ENCODE assay signal across 7 cellular contexts in the genomic region with DNA sequence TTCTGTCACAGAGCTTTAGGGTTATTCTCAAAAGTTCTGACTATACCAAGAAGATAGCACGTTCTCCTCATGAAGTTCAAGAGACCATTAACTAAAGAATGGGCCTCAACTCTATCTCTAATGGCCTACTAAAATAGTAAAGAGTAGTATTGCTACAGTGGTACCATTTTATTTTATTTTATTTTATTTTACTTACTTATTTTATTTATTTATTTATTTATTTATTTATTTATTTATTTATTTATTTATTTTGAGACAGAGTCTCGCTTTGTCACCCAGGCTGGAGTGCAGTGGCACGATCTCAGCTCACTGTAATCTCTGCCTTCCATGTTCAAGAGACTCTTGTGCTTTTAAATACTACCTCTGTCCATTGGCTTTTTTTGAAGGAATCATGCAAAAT. TPM values are rescaled to one million over a fixed set of nuclear protein-coding genes. Genes with fewer than 3 reads are reported as not detected.
"Had no signal": no experiment of that assay in that cellular context is flagged by ENCODE, and none has a peak within 500 bp of the region (broad histone marks: within the 10 kb centered on the region; RNA-seq: fewer than 3 reads in every experiment).

No MANE protein-coding gene starts in this region.

RNA-seq across cellular contexts. Expression of a gene that starts 52.5 kb away (rescaled TPM):
- total RNA-seq: OCI-LY7, PC-3, PC-9, Peyer's patch, SJCRH30, SJSA1, T-cell had no signal
